ENCODE assay signal across 7 cellular contexts in genomic region chr17:41678907-41679739, GRCh38. TPM values are rescaled to one million over a fixed set of nuclear protein-coding genes. Genes with fewer than 3 reads are reported as not detected.
A peak's percentile ranks its signal among the peaks of the same experiment; 100 is the strongest.
DNase-seq lines count a peak whose midpoint lies in the region; ATAC-seq and TF ChIP-seq lines count a peak whose summit lies in the region.

No MANE protein-coding gene starts in this region.

- no peaks in the 10 kb centered on the region for H3K36me3 ChIP-seq in brain microvascular endothelial cell (replicated peaks)
- H3K36me3 ChIP-seq in lower lobe of right lung: no peaks in the 10 kb centered on the region
- no peaks in the 10 kb centered on the region for H3K36me3 ChIP-seq in transverse colon

- peak overlapping the region; percentile 12 for H3K4me3 ChIP-seq in brain microvascular endothelial cell (ENCODE audit: low read depth, low read length)
- H3K4me3 ChIP-seq in lower lobe of right lung: peak overlapping the region; percentile 47
- peak overlapping the region in 1 of 4 donors; percentile 34 for H3K4me3 ChIP-seq in transverse colon

- ATAC-seq in GM18511 (IDR thresholded peaks at IDR 0.05; ENCODE audit: unreplicated experiment) (peak; percentile 79), HG02981 (IDR thresholded peaks at IDR 0.05; ENCODE audit: unreplicated experiment) (peak; percentile 63), lower lobe of right lung (peak; percentile 87 to 90)

- TF ChIP-seq CTCF in brain microvascular endothelial cell (IDR thresholded peaks at IDR 0.05; ENCODE audit: low read depth, low read length, missing control alignments): peak; percentile 19
- TF ChIP-seq CTCF in lower lobe of right lung (IDR thresholded peaks at IDR 0.05): peak; percentile 22
- TF ChIP-seq CTCF in transverse colon (IDR thresholded peaks at IDR 0.05): no peak

- WGBS in transverse colon (ENCODE audit: low coverage in 1 of 2), 2 donors: 25 to 27% methylated on average over 6 of the region's 6 CpGs

- H3K27me3 ChIP-seq in brain microvascular endothelial cell (replicated peaks) (no peaks in the 10 kb centered on the region), lower lobe of right lung (ENCODE audit: low read depth) (no peaks in the 10 kb centered on the region), transverse colon (no peaks in the 10 kb centered on the region)

- H3K27ac ChIP-seq in brain microvascular endothelial cell (peak overlapping the region; percentile 59), lower lobe of right lung (peak overlapping the region; percentile 82), transverse colon (peak overlapping the region; percentile 49 to 83 (median 74))

- H3K4me1 ChIP-seq in lower lobe of right lung (peaks cover 33% of the 10 kb centered on the region), transverse colon (peaks cover 0 to 21% (median 4%) of the 10 kb centered on the region in 4 donors)

- H3K9me3 ChIP-seq in lower lobe of right lung: no peaks in the 10 kb centered on the region
- H3K9me3 ChIP-seq in transverse colon: no peaks in the 10 kb centered on the region

- no peak for TF ChIP-seq EP300 in transverse colon (IDR thresholded peaks at IDR 0.05; ENCODE audit: low read depth)

- intact Hi-C loops in lower lobe of right lung (cut with DNase I) (no loop called here), transverse colon (cut with DNase I; ENCODE audit: low total_unique reads) (no loop called here)

- no peak for TF ChIP-seq POLR2A in transverse colon (IDR thresholded peaks at IDR 0.05)

- DNase-seq in SK-MEL-5 (ENCODE audit: low read depth, low spot score) (peak; percentile 68), brain microvascular endothelial cell (no peak), lower lobe of right lung (no peak), transverse colon (no peak), NCI-H2081 (lab: John Stamatoyannopoulos, UW) (no peak)

- in situ Hi-C loops in SK-MEL-5 (cut with HindIII; ENCODE audit: low pct_unique_long_range_greater_than_20kb, low sequenced_read_pairs): no loop called here
- in situ Hi-C loops in brain microvascular endothelial cell (cut with HindIII; ENCODE audit: low pct_ligation_motif_present, low sequenced_read_pairs): no loop called here
- in situ Hi-C loops in transverse colon (cut with MboI; ENCODE audit: low pct_ligation_motif_present in 1 of 4, low pct_unique_long_range_greater_than_20kb in 1 of 4, low sequenced_read_pairs in 3 of 4): no loop called here

RNA-seq across cellular contexts. Expression of gene EIF1, which starts 9.6 kb away (rescaled TPM):
- 129 and 155 TPM in 2 replicates for total RNA-seq in SK-MEL-5 (2014; rRNA removed; shearing (Covaris generic))
- polyA plus RNA-seq in SK-MEL-5 (2015; cell fraction: cytosol; rRNA removed): 378 and 406 TPM in 2 replicates
- 693 and 817 TPM in 2 replicates for polyA plus RNA-seq in SK-MEL-5 (2015; cell fraction: nucleus; rRNA removed)
- total RNA-seq in lower lobe of right lung (943 TPM), transverse colon (100 to 1,000 TPM in 3 of 4 donors, 10 to 100 TPM in 1; 93.3 to 520 (median 241) TPM)

RNA-seq across cellular contexts. Expression of gene GAST, which starts 33.0 kb away (rescaled TPM):
- not detected in 2 replicates for total RNA-seq in SK-MEL-5 (2014; rRNA removed; shearing (Covaris generic))
- not detected in 2 replicates for polyA plus RNA-seq in SK-MEL-5 (2015; cell fraction: cytosol; rRNA removed)
- polyA plus RNA-seq in SK-MEL-5 (2015; cell fraction: nucleus; rRNA removed): not detected in 2 replicates
- total RNA-seq in lower lobe of right lung (not detected), transverse colon (not detected)

RNA-seq across cellular contexts. Expression of gene KRT17, which starts 54.7 kb away (rescaled TPM):
- total RNA-seq in SK-MEL-5 (2014; rRNA removed; shearing (Covaris generic)): not detected in 2 replicates
- polyA plus RNA-seq in SK-MEL-5 (2015; cell fraction: cytosol; rRNA removed): 0.13 TPM in 1 of 2 replicates, not detected in the other
- not detected in 2 replicates for polyA plus RNA-seq in SK-MEL-5 (2015; cell fraction: nucleus; rRNA removed)
- 2.6 TPM for total RNA-seq in lower lobe of right lung
- 10 to 100 TPM in 1 of 4 donors, not detected in 3; 37.6 TPM for total RNA-seq in transverse colon

RNA-seq across cellular contexts. Expression of gene HAP1, which starts 55.3 kb away (rescaled TPM):
- total RNA-seq in SK-MEL-5 (2014; rRNA removed; shearing (Covaris generic)): 0.40 and 0.53 TPM in 2 replicates
- polyA plus RNA-seq in SK-MEL-5 (2015; cell fraction: cytosol; rRNA removed): 0.58 and 0.60 TPM in 2 replicates
- polyA plus RNA-seq in SK-MEL-5 (2015; cell fraction: nucleus; rRNA removed): 7.0 and 12.1 TPM in 2 replicates
- total RNA-seq in lower lobe of right lung: 0.62 TPM
- total RNA-seq in transverse colon: under 1 TPM in 2 of 4 donors, not detected in 2; 0.55 to 0.79 TPM

Comparison
In these comparisons a context has a peak if more than half of its experiments do, and no peak if none do; other contexts are left out.
1. CTCF ChIP-seq: peak in brain microvascular endothelial cell (single experiment) and lower lobe of right lung (single experiment); none in transverse colon (0 of 5).
2. Peak in every context shown above with its lines, with median percentiles within 50 percentile points of each other: ATAC-seq and H3K27ac ChIP-seq.